8 cellular contexts compared by ENCODE assay signal in the genomic region with DNA sequence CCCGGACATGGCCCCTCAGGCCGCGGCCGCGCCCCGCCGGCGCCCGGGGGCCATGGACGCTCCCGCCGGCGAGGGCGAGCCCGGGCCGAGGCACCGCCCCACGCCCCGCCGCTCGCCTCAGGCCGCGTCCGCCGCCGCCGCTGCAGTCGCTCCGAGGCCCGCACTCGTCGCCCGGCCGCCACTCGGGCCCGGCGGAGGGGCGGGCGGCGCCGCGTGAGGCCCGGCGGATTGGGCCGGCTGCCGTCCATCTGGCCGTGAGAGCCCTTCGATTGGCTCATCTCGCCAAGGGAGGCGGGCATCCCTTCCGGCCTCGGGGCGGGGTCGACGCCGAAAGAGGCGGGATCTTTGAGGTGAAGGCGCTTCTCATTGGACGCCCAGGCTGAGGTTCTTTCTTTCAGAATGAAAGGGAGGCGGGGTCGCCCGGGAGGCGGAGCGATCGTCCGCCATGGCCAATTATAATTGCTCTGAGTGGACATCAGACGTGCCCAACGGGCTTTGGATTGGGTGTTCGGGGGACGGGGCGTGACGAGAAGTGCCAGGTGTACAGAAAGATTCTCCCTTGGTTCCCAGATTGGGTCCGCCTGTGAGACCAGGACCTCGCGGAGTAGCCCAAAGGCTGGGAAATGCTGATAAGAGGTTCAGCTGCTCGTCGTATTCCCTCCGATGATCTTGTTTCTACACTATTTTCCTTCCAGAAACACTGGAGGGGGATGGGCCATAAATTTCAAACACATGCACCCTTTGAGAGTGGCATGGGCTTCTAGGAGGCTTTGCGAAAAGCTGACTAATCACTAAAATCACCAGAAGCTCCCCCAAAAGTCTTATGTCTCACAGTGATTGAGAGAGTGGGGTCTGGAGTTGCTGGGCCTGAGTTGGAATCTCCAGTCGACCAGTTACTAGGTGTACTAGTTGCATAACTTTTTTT. TPM values are rescaled to one million over a fixed set of nuclear protein-coding genes. Genes with fewer than 3 reads are reported as not detected.
DNase-seq lines count a peak whose midpoint lies in the region; ATAC-seq lines count a peak whose summit lies in the region.

A gene with protein sequence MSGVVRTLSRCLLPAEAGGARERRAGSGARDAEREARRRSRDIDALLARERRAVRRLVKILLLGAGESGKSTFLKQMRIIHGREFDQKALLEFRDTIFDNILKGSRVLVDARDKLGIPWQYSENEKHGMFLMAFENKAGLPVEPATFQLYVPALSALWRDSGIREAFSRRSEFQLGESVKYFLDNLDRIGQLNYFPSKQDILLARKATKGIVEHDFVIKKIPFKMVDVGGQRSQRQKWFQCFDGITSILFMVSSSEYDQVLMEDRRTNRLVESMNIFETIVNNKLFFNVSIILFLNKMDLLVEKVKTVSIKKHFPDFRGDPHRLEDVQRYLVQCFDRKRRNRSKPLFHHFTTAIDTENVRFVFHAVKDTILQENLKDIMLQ (minus strand): TSS at position 156 of the 925 bp plus-strand sequence. CDS start 147 bp downstream, at position 9.

- no peaks in the 10 kb centered on the region for H3K27me3 ChIP-seq in CD8-positive, alpha-beta memory T cell (ENCODE audit: insufficient read depth, low read length, poor library complexity, severe bottlenecking)
- no peaks in the 10 kb centered on the region for H3K27me3 ChIP-seq in effector memory CD4-positive, alpha-beta T cell (replicated peaks; ENCODE audit: control insufficient read depth, insufficient read depth, low read length, poor library complexity, severe bottlenecking)

- peak within 1 kb of the TSS; percentile 77 for H3K4me3 ChIP-seq in CD8-positive, alpha-beta memory T cell (ENCODE audit: low read length)
- peak within 1 kb of the TSS; percentile 61 for H3K4me3 ChIP-seq in effector memory CD4-positive, alpha-beta T cell (ENCODE audit: insufficient read depth, low read depth, low read length, poor library complexity, severe bottlenecking)

- H3K4me1 Mint-ChIP-seq in CD8-positive, alpha-beta memory T cell, result peaks cover 31 to 55% (median 51%) of the 10 kb centered on the region in 3 donors
- H3K4me1 Mint-ChIP-seq in memory B cell, result peaks cover 31% of the 10 kb centered on the region

- H3K9me3 ChIP-seq in CD8-positive, alpha-beta memory T cell (ENCODE audit: low read length), result no peaks in the 10 kb centered on the region
- H3K9me3 ChIP-seq in effector memory CD4-positive, alpha-beta T cell (ENCODE audit: control insufficient read depth, low read length), result no peaks in the 10 kb centered on the region

- peaks cover 16% of the 10 kb centered on the region for H3K4me1 ChIP-seq in CD8-positive, alpha-beta memory T cell (ENCODE audit: insufficient read depth, low read length)
- H3K4me1 ChIP-seq in effector memory CD4-positive, alpha-beta T cell (ENCODE audit: control insufficient read depth, insufficient read depth, low read length, poor library complexity, severe bottlenecking), result peaks cover 7% of the 10 kb centered on the region

- peak within 1 kb of the TSS in 6 of 8 donors; percentile 7 to 92 (median 82) for H3K27ac Mint-ChIP-seq in CD8-positive, alpha-beta memory T cell
- peak within 1 kb of the TSS; percentile 87 for H3K27ac Mint-ChIP-seq in memory B cell

- no peaks in the 10 kb centered on the region for H3K9me3 Mint-ChIP-seq in CD8-positive, alpha-beta memory T cell
- no peaks in the 10 kb centered on the region for H3K9me3 Mint-ChIP-seq in memory B cell

- ATAC-seq in GM19468 (IDR thresholded peaks at IDR 0.05; ENCODE audit: extremely low read depth, unreplicated experiment) (peak; percentile 94), memory B cell (ENCODE audit: low read depth) (peak; percentile 90)

- no peaks in the 10 kb centered on the region for H3K36me3 ChIP-seq in CD8-positive, alpha-beta memory T cell (ENCODE audit: insufficient read depth, low read length)
- H3K36me3 ChIP-seq in effector memory CD4-positive, alpha-beta T cell (ENCODE audit: control insufficient read depth, insufficient read depth, low read length), result no peaks in the 10 kb centered on the region

- POLR2A ChIA-PET in CD8-positive, alpha-beta memory T cell (lab: Charles Lee), result interaction anchor here (0.6 kb wide), 1 partner anchor 248 kb away, joined by 3 read pairs; no protein-coding TSS in a partner anchor

- DNase-seq in CD8-positive, alpha-beta memory T cell, result peak; percentile 95 to 99 (median 97)
- DNase-seq in HS-5 (ENCODE audit: low read depth), result peak; percentile 98
- DNase-seq in NK-92 treated with Interleukin-12 subunit alpha and Interleukin-12 subunit beta, amount 100 ng/mL, for 24 hours (lab: John Stamatoyannopoulos, UW), result peak; percentile 91
- DNase-seq in activated CD8-positive, alpha-beta memory T cell treated with anti-CD3 and anti-CD28 coated beads for 24 hours, result peak; percentile 99
- peak; percentile 95 to 97 (median 97) for DNase-seq in effector memory CD4-positive, alpha-beta T cell
- peak; percentile 96 to 98 for DNase-seq in memory B cell (ENCODE audit: low spot score in 2 of 2)
- peak; percentile 92 for DNase-seq in stimulated activated CD8-positive, alpha-beta memory T cell treated with anti-CD3 and anti-CD28 coated beads, Interleukin-12 subunit alpha, Interleukin-12 subunit beta, amount 100 ng/mL, for 24 hours (ENCODE audit: extremely low read depth)

- no peaks in the 10 kb centered on the region for H3K27me3 Mint-ChIP-seq in CD8-positive, alpha-beta memory T cell
- H3K27me3 Mint-ChIP-seq in memory B cell, result no peaks in the 10 kb centered on the region

- CTCF ChIA-PET in CD8-positive, alpha-beta memory T cell (lab: Charles Lee), result interaction anchor here (0.6 to 0.7 kb wide), 3 partner anchors 49 to 137 kb away, joined by 3 to 4 read pairs (median 3); no protein-coding TSS in a partner anchor

- peak within 1 kb of the TSS; percentile 85 to 93 (median 90) for H3K4me3 Mint-ChIP-seq in CD8-positive, alpha-beta memory T cell
- peak within 1 kb of the TSS; percentile 91 for H3K4me3 Mint-ChIP-seq in memory B cell

- peaks cover 0 to 8% (median 1%) of the 10 kb centered on the region in 3 donors for H3K36me3 Mint-ChIP-seq in CD8-positive, alpha-beta memory T cell
- peaks cover 12% of the 10 kb centered on the region for H3K36me3 Mint-ChIP-seq in memory B cell

- H3K27ac ChIP-seq in CD8-positive, alpha-beta memory T cell (ENCODE audit: low read depth, low read length), result peak within 1 kb of the TSS; percentile 34
- H3K27ac ChIP-seq in effector memory CD4-positive, alpha-beta T cell (ENCODE audit: insufficient read depth, low read length, poor library complexity, severe bottlenecking), result peak within 1 kb of the TSS; percentile 31

RNA-seq across cellular contexts. Expression of the gene that starts here (rescaled TPM):
- total RNA-seq in CD8-positive, alpha-beta memory T cell, result 10 to 100 TPM; 20.6 to 21.2 TPM
- polyA plus RNA-seq in CD8-positive, alpha-beta memory T cell, result 11.2 TPM

Comparison
In these comparisons a context has a peak if more than half of its experiments do, and no peak if none do; other contexts are left out.
1. Peak in every context shown above with its lines: DNase-seq, ATAC-seq, H3K4me3 ChIP-seq and H3K27ac ChIP-seq.